Comparison of ENCODE assay signal across 8 cellular contexts in genomic region chr1:85707990-85708825, GRCh38. TPM values are rescaled to one million over a fixed set of nuclear protein-coding genes. Genes with fewer than 3 reads are reported as not detected.
A peak's percentile ranks its signal among the peaks of the same experiment; 100 is the strongest.
DNase-seq lines count a peak whose midpoint lies in the region; ATAC-seq and TF ChIP-seq lines count a peak whose summit lies in the region.

Gene ZNHIT6 (minus strand): TSS chr1:85708433. CDS start chr1:85708284, 149 bp downstream.

- H3F3A ChIP-seq in smooth muscle cell (ENCODE audit: low read depth), result peaks cover 6% of the 10 kb centered on the region

- peaks cover 16% of the 10 kb centered on the region for H3K36me3 ChIP-seq in WERI-Rb-1
- peaks cover 6% of the 10 kb centered on the region for H3K36me3 ChIP-seq in smooth muscle cell (ENCODE audit: low read depth)

- peak within 1 kb of the TSS; percentile 73 for H3K4me3 ChIP-seq in AG09309 (ENCODE audit: control insufficient read depth, low read depth, low read length)
- peak within 1 kb of the TSS; percentile 84 for H3K4me3 ChIP-seq in WERI-Rb-1 (ENCODE audit: low read depth, low read length)
- peak within 1 kb of the TSS; percentile 76 to 92 for H3K4me3 ChIP-seq in cardiac fibroblast (replicated peaks in 1 of 2; ENCODE audit: low read depth in 2 of 2, low read length in 2 of 2)
- H3K4me3 ChIP-seq in smooth muscle cell, result peak within 1 kb of the TSS; percentile 72

- DNase-seq in AG09309 (ENCODE audit: low read depth) (peak; percentile 88), NCI-H2196 treated with DMSO at 0.1 percent for 48 hours (lab: John Stamatoyannopoulos, UW; ENCODE audit: unreplicated experiment) (peak; percentile 87), WERI-Rb-1 (peak; percentile 96), cardiac fibroblast (ENCODE audit: low read depth in 2 of 2) (peak; percentile 97 to 98), iPS-NIHi7 (ENCODE audit: extremely low spot score) (peak; percentile 93), smooth muscle cell (lab: John Stamatoyannopoulos, UW; ENCODE audit: unreplicated experiment) (peak; percentile 43)

- peak within 1 kb of the TSS; percentile 68 for H3K27ac ChIP-seq in WERI-Rb-1
- H3K27ac ChIP-seq in smooth muscle cell (ENCODE audit: low read depth), result peak within 1 kb of the TSS; percentile 74

- H3K4me1 ChIP-seq in smooth muscle cell (ENCODE audit: low read depth), result peaks cover 17% of the 10 kb centered on the region

- no peaks in the 10 kb centered on the region for H3K27me3 ChIP-seq in WERI-Rb-1 (ENCODE audit: insufficient read depth, low read depth, severe bottlenecking)
- H3K27me3 ChIP-seq in smooth muscle cell (ENCODE audit: low read depth), result no peaks in the 10 kb centered on the region

- peak within 1 kb of the TSS; percentile 84 for H3K4me2 ChIP-seq in smooth muscle cell

- H3K79me2 ChIP-seq in smooth muscle cell (ENCODE audit: low read depth), result peaks cover 45% of the 10 kb centered on the region

- ATAC-seq in GM18907 (IDR thresholded peaks at IDR 0.05; ENCODE audit: unreplicated experiment), result peak; percentile 95
- ATAC-seq in HG03139 (IDR thresholded peaks at IDR 0.05; ENCODE audit: unreplicated experiment), result peak; percentile 86

- peak within 1 kb of the TSS; percentile 60 for H3K9ac ChIP-seq in smooth muscle cell (ENCODE audit: low read depth)

- no peaks in the 10 kb centered on the region for H4K20me1 ChIP-seq in smooth muscle cell (ENCODE audit: low read depth)

- peak within 1 kb of the TSS; percentile 98 for H2AFZ ChIP-seq in smooth muscle cell (ENCODE audit: low read depth)

- TF ChIP-seq CTCF in AG09309 (IDR thresholded peaks at IDR 0.05; ENCODE audit: control insufficient read depth, insufficient read depth, low read depth, low read length, missing control alignments), result peak; percentile 46
- peak; percentile 44 for TF ChIP-seq CTCF in WERI-Rb-1 (IDR thresholded peaks at IDR 0.05; ENCODE audit: low read depth, low read length)
- peak; percentile 51 for TF ChIP-seq CTCF in cardiac fibroblast (IDR thresholded peaks at IDR 0.05; ENCODE audit: low read depth, low read length)
- TF ChIP-seq CTCF in smooth muscle cell (IDR thresholded peaks at IDR 0.05; ENCODE audit: borderline replicate concordance, insufficient read depth, poor library complexity, severe bottlenecking), result peak; percentile 29

- H3K9me3 ChIP-seq in WERI-Rb-1 (ENCODE audit: severe bottlenecking) (no peaks in the 10 kb centered on the region), smooth muscle cell (replicated peaks; ENCODE audit: low read depth) (no peaks in the 10 kb centered on the region)

- WGBS in smooth muscle cell (ENCODE audit: low lambda C conversion rate), result 2% methylated on average over 35 of the region's 35 CpGs

RNA-seq across cellular contexts. Expression of gene ZNHIT6, which starts in this region (rescaled TPM):
- total RNA-seq in smooth muscle cell, result 15.5 and 16.1 TPM in 2 replicates
- polyA plus RNA-seq in smooth muscle cell, result 15.0 and 15.1 TPM in 2 replicates

Comparison
In these comparisons a context has a peak if more than half of its experiments do, and no peak if none do; other contexts are left out.
1. Peak in every context shown above with its lines: DNase-seq, ATAC-seq, H3K4me3 ChIP-seq and H3K27ac ChIP-seq.
2. DNase-seq: peak in every context shown above with its lines; median percentile 98 in cardiac fibroblast; 96 in WERI-Rb-1; 93 in iPS-NIHi7; 88 in AG09309; 87 in NCI-H2196 treated with DMSO at 0.1 percent for 48 hours; 43 in smooth muscle cell.